19 cellular contexts compared by ENCODE assay signal in the genomic region with DNA sequence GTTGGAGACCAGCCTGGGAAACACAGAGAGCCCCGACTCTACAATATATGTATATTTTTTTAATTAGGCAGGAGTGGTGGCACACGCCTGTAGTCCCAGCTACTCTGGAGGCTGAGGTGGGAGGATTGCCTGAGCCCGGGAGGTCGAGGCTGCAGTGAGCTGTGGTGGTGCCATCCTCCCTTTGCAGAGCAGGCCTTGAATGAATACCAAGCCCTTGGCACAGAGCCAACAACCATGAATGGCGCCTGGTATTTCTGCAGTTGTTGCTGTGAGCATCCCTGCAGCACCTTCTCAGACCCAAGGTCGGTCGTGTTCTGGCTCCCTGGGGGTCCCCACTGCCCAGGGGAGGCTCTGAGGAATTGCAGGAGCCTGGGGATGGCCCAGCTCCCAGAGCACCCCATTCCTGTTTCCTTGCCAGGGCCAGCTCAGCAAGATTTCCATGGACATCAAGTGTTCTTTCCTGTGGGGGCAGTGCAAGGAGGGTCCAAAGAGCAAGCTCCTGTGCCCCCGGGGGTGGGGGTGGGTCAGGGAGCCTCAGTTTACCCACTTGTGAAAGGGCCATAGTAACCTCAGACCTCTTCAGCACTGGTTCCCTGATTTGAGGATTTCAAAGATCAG. TPM values are rescaled to one million over a fixed set of nuclear protein-coding genes. Genes with fewer than 3 reads are reported as not detected.
A peak's percentile ranks its signal among the peaks of the same experiment; 100 is the strongest.
DNase-seq lines count a peak whose midpoint lies in the region; TF ChIP-seq lines count a peak whose summit lies in the region.
"Had no signal": no experiment of that assay in that cellular context is flagged by ENCODE, and none has a peak within 500 bp of the region (broad histone marks: within the 10 kb centered on the region; RNA-seq: fewer than 3 reads in every experiment).

No MANE protein-coding gene starts in this region.

- TF ChIP-seq CTCF in A673 (conservative IDR thresholded peaks at IDR 0.05; ENCODE audit: low read depth, low read length) (no peak), colonic mucosa (IDR thresholded peaks at IDR 0.05) (no peak), endodermal cell (conservative IDR thresholded peaks at IDR 0.05) (no peak)

- H3K27ac Mint-ChIP-seq in endodermal cell = no peak overlapping the region
- H3K27ac Mint-ChIP-seq: CD4-positive, CD25-positive, alpha-beta regulatory T cell; T-helper 17 cell had no signal

- intact Hi-C loops in A673 (cut with micrococcal nuclease; ENCODE audit: unreplicated experiment) = no loop called here
- intact Hi-C loops in colonic mucosa (cut with DNase I) = no loop called here

- BruUV-seq in A673 (replicated peaks; lab: Mats Ljungman, UMichigan) = no TSS peak

- peaks cover 4% of the 10 kb centered on the region for H3K4me1 ChIP-seq in A673 (ENCODE audit: insufficient read depth, low read length, poor library complexity, severe bottlenecking)
- no peaks in the 10 kb centered on the region for H3K4me1 ChIP-seq in colonic mucosa
- no peaks in the 10 kb centered on the region for H3K4me1 ChIP-seq in endodermal cell (ENCODE audit: control insufficient read depth, insufficient read depth, low read length)
- H3K4me1 ChIP-seq: suprapubic skin had no signal

- no peak overlapping the region for H3K4me3 Mint-ChIP-seq in endodermal cell
- H3K4me3 Mint-ChIP-seq: CD4-positive, CD25-positive, alpha-beta regulatory T cell; central memory CD8-positive, alpha-beta T cell; nephron; T-helper 17 cell had no signal

- H3K4me3 ChIP-seq in A673 (ENCODE audit: low read depth, low read length, poor library complexity, severe bottlenecking) (no peak overlapping the region), colonic mucosa (no peak overlapping the region), endodermal cell (ENCODE audit: low read length) (no peak overlapping the region)
- H3K4me3 ChIP-seq: lung, suprapubic skin had no signal

- H3K27me3 Mint-ChIP-seq in endodermal cell (ENCODE audit: insufficient read depth) = peaks cover 10% of the 10 kb centered on the region
- H3K27me3 Mint-ChIP-seq: CD4-positive, CD25-positive, alpha-beta regulatory T cell; central memory CD8-positive, alpha-beta T cell; T-helper 17 cell had no signal

- H3K36me3 Mint-ChIP-seq in endodermal cell (ENCODE audit: low read depth) = no peaks in the 10 kb centered on the region
- H3K36me3 Mint-ChIP-seq: CD4-positive, CD25-positive, alpha-beta regulatory T cell had no signal

- 84 to 90% methylated on average over 6 to 8 of the region's 8 CpGs for WGBS in endodermal cell (ENCODE audit: insufficient coverage in 1 of 2, insufficient read length in 1 of 2), 2 experiments

- DNase-seq in DMS53 (lab: John Stamatoyannopoulos, UW) (peak; percentile 36), DMS53 treated with DMSO at 0.1 percent for 48 hours (lab: John Stamatoyannopoulos, UW; ENCODE audit: unreplicated experiment) (no peak), A673 (ENCODE audit: low spot score) (peak; percentile 56), NCI-H1105 treated with DMSO at 0.1 percent for 48 hours (lab: John Stamatoyannopoulos, UW) (peak; percentile 18), dermis blood vessel endothelial cell (peak; percentile 43), colonic mucosa (no peak), DMS153 (lab: John Stamatoyannopoulos, UW) (no peak), endodermal cell (no peak)
- DNase-seq: 8988T; activated CD4-positive, CD25-positive, alpha-beta regulatory T cell treated with anti-CD3 and anti-CD28 coated beads, Interleukin-2, amount 50 U/mL, for 72 hours; CD4-positive, CD25-positive, alpha-beta regulatory T cell; foreskin melanocyte; HCEC 1CT; T-helper 17 cell had no signal

- H3K27me3 ChIP-seq in A673 (replicated peaks; ENCODE audit: insufficient read depth, low read depth, low read length, poor library complexity) = no peaks in the 10 kb centered on the region
- no peaks in the 10 kb centered on the region for H3K27me3 ChIP-seq in colonic mucosa
- no peaks in the 10 kb centered on the region for H3K27me3 ChIP-seq in endodermal cell (ENCODE audit: control insufficient read depth, insufficient read depth, low read length, poor library complexity, severe bottlenecking)
- H3K27me3 ChIP-seq: suprapubic skin had no signal

- H3K9me3 Mint-ChIP-seq in endodermal cell = no peaks in the 10 kb centered on the region
- H3K9me3 Mint-ChIP-seq: CD4-positive, CD25-positive, alpha-beta regulatory T cell; central memory CD8-positive, alpha-beta T cell; nephron had no signal

- CTCF ChIA-PET in A673 (lab: Charles Lee) = no interaction called here

- H3K4me1 Mint-ChIP-seq in endodermal cell = peaks cover 9% of the 10 kb centered on the region

- POLR2A ChIA-PET in A673 (lab: Charles Lee; ENCODE audit: low non-redundant PET) = interaction anchor here (0.6 kb wide), 1 partner anchor 18 kb away, joined by 3 read pairs; no protein-coding TSS in a partner anchor

- H3K27ac ChIP-seq in A673 (ENCODE audit: low read depth, low read length, poor library complexity, severe bottlenecking) (no peak overlapping the region), colonic mucosa (no peak overlapping the region), endodermal cell (ENCODE audit: low read depth, low read length) (no peak overlapping the region)
- H3K27ac ChIP-seq: suprapubic skin had no signal

- H3K36me3 ChIP-seq in A673 (ENCODE audit: insufficient read depth, low read length, poor library complexity, severe bottlenecking) (no peaks in the 10 kb centered on the region), colonic mucosa (no peaks in the 10 kb centered on the region), endodermal cell (ENCODE audit: control insufficient read depth, insufficient read depth, low read length) (no peaks in the 10 kb centered on the region)
- H3K36me3 ChIP-seq: suprapubic skin had no signal

- H3K9me3 ChIP-seq in A673 (ENCODE audit: low read depth, low read length, poor library complexity, severe bottlenecking) = no peaks in the 10 kb centered on the region
- no peaks in the 10 kb centered on the region for H3K9me3 ChIP-seq in colonic mucosa
- no peaks in the 10 kb centered on the region for H3K9me3 ChIP-seq in endodermal cell (ENCODE audit: control insufficient read depth, low read length)
- H3K9me3 ChIP-seq: suprapubic skin had no signal

- H3K9ac ChIP-seq in colonic mucosa (ENCODE audit: low read depth in 2 of 2, low read length in 2 of 2) (no peak overlapping the region), endodermal cell (ENCODE audit: extremely low read depth, low read length, poor library complexity, severe bottlenecking) (no peak overlapping the region)

RNA-seq across cellular contexts. Expression of a gene that starts 25.6 kb away (rescaled TPM):
- total RNA-seq in A673 (2021) (28.5 and 38.4 TPM in 2 replicates), dermis blood vessel endothelial cell (5.1 and 8.1 TPM in 2 replicates), colonic mucosa (10 to 100 TPM; 12.0 to 46.3 TPM), endodermal cell (10 to 100 TPM; 55.2 to 62.3 TPM)
- 48.6 TPM for polyA plus RNA-seq in endodermal cell (2013, experiment 1 of 2)
- polyA plus RNA-seq in endodermal cell (2013, experiment 2 of 2) = 43.6 TPM

RNA-seq across cellular contexts. Expression of a gene that starts 38.5 kb away (rescaled TPM):
- not detected in 2 replicates for total RNA-seq in A673 (2021)
- total RNA-seq in dermis blood vessel endothelial cell = not detected in 2 replicates
- total RNA-seq in colonic mucosa = not detected
- total RNA-seq in endodermal cell = not detected
- not detected for polyA plus RNA-seq in endodermal cell (2013, experiment 1 of 2)
- polyA plus RNA-seq in endodermal cell (2013, experiment 2 of 2) = not detected
- total RNA-seq: CD4-positive, CD25-positive, alpha-beta regulatory T cell; G401; lung; suprapubic skin; T-helper 17 cell had no signal
- polyA plus RNA-seq: CD4-positive, CD25-positive, alpha-beta regulatory T cell; lung had no signal

RNA-seq across cellular contexts. Expression of a gene that starts 43.4 kb away (rescaled TPM):
- total RNA-seq in A673 (2021) = not detected in 2 replicates
- not detected in 2 replicates for total RNA-seq in dermis blood vessel endothelial cell
- total RNA-seq in colonic mucosa = not detected
- total RNA-seq in endodermal cell = not detected
- not detected for polyA plus RNA-seq in endodermal cell (2013, experiment 1 of 2)
- polyA plus RNA-seq in endodermal cell (2013, experiment 2 of 2) = not detected
- total RNA-seq: CD4-positive, CD25-positive, alpha-beta regulatory T cell; G401; lung; suprapubic skin; T-helper 17 cell had no signal
- polyA plus RNA-seq: CD4-positive, CD25-positive, alpha-beta regulatory T cell; lung had no signal

RNA-seq across cellular contexts. Expression of a gene that starts 46.2 kb away (rescaled TPM):
- total RNA-seq in A673 (2021) (not detected in 2 replicates), dermis blood vessel endothelial cell (not detected in 2 replicates), colonic mucosa (not detected), endodermal cell (not detected)
- polyA plus RNA-seq in endodermal cell (2013, experiment 1 of 2) = not detected
- polyA plus RNA-seq in endodermal cell (2013, experiment 2 of 2) = not detected
- total RNA-seq: CD4-positive, CD25-positive, alpha-beta regulatory T cell; G401; lung; suprapubic skin; T-helper 17 cell had no signal
- polyA plus RNA-seq: CD4-positive, CD25-positive, alpha-beta regulatory T cell; lung had no signal

RNA-seq across cellular contexts. Expression of a gene that starts 50.5 kb away (rescaled TPM):
- total RNA-seq in A673 (2021) (not detected in 2 replicates), dermis blood vessel endothelial cell (not detected in 2 replicates), colonic mucosa (not detected), endodermal cell (not detected)
- not detected for polyA plus RNA-seq in endodermal cell (2013, experiment 1 of 2)
- polyA plus RNA-seq in endodermal cell (2013, experiment 2 of 2) = not detected
- total RNA-seq: CD4-positive, CD25-positive, alpha-beta regulatory T cell; G401; lung; suprapubic skin; T-helper 17 cell had no signal
- polyA plus RNA-seq: CD4-positive, CD25-positive, alpha-beta regulatory T cell; lung had no signal

Comparison
In these comparisons a context has a peak if more than half of its experiments do, and no peak if none do; other contexts are left out.
1. DNase-seq: peak in DMS53 (single experiment), A673 (single experiment), NCI-H1105 treated with DMSO at 0.1 percent for 48 hours (single experiment) and dermis blood vessel endothelial cell (single experiment); none in DMS53 treated with DMSO at 0.1 percent for 48 hours (single experiment), colonic mucosa (single experiment), DMS153 (single experiment) and endodermal cell (single experiment).